9 cellular contexts compared by ENCODE assay signal in the genomic region with DNA sequence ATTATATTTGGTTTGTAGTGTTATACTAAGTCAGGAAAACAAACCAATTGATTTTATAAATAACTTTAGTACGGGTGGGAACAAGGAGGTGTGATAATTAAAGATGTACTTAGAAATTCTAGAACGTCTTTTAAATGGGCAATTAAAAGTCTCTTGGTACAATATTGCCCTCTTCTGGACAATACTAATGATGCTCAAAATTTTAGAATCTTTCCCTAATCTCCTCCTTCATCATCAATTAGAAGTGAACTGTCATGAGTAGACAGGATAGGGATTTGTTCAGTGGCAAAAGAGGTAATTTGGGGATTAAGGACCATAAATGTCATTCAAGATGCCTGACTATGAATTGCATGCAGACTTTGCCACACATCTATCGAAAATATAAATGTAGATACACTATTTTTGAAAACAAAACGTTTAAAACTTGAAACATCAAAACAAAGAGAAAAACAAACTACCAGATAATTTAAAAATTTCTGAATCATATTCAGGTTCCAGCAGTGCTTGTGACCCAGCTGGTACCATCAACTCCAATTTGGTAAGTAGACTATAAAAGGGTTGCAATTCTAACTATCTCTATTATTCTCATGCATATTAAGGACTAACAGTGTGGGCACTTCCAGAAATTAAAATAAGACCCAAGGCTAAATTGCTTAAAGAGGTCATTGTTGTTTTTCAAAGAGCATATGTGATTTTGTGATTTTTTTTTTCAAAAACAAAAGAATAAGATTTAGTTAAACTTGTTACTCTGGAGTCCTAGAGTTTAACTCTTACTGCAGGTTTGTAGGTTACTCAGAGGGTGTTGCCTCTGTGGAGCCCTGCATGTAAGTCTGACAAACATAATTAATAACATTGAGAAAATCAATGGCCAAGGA.
DNase-seq lines count a peak whose midpoint lies in the region; ATAC-seq and TF ChIP-seq lines count a peak whose summit lies in the region.
"Had no signal": no experiment of that assay in that cellular context is flagged by ENCODE, and none has a peak within 500 bp of the region (broad histone marks: within the 10 kb centered on the region; RNA-seq: fewer than 3 reads in every experiment).

No MANE protein-coding gene starts in this region.

- no peak overlapping the region for H3K4me3 ChIP-seq in AG09309 (ENCODE audit: control insufficient read depth, low read depth, low read length)

- ATAC-seq in GM21576 (IDR thresholded peaks at IDR 0.05; ENCODE audit: unreplicated experiment), result no peak

- H3K27ac ChIP-seq in substantia nigra (ENCODE audit: low read depth, low read length, poor library complexity, severe bottlenecking), result no peak overlapping the region

- TF ChIP-seq CTCF in AG09309 (IDR thresholded peaks at IDR 0.05; ENCODE audit: control insufficient read depth, insufficient read depth, low read depth, low read length, missing control alignments) (peak; percentile 41), endothelial cell (IDR thresholded peaks at IDR 0.05; ENCODE audit: unreplicated experiment) (peak; percentile 67)

- peaks cover 5% of the 10 kb centered on the region for H3K4me1 Mint-ChIP-seq in endothelial cell (ENCODE audit: unreplicated experiment)
- H3K4me1 Mint-ChIP-seq in activated naive CD8-positive, alpha-beta T cell treated with anti-CD3 and anti-CD28 coated beads for 36 hours, result peaks cover 25% of the 10 kb centered on the region

- H3K27me3 Mint-ChIP-seq in endothelial cell (ENCODE audit: unreplicated experiment), result no peaks in the 10 kb centered on the region
- no peaks in the 10 kb centered on the region for H3K27me3 Mint-ChIP-seq in activated naive CD8-positive, alpha-beta T cell treated with anti-CD3 and anti-CD28 coated beads for 36 hours
- H3K27me3 Mint-ChIP-seq: stimulated activated naive CD8-positive, alpha-beta T cell treated with anti-CD3 and anti-CD28 coated beads, Interleukin-15, Interleukin-2, amounts not matched to agents 100 ng/mL and 50 ng/mL, for 24 hours had no signal

- no peaks in the 10 kb centered on the region for H3K36me3 Mint-ChIP-seq in endothelial cell (ENCODE audit: low read depth, unreplicated experiment)
- H3K36me3 Mint-ChIP-seq in activated naive CD8-positive, alpha-beta T cell treated with anti-CD3 and anti-CD28 coated beads for 36 hours, result no peaks in the 10 kb centered on the region

- H3K27ac Mint-ChIP-seq in endothelial cell (ENCODE audit: unreplicated experiment), result no peak overlapping the region
- H3K27ac Mint-ChIP-seq in activated naive CD8-positive, alpha-beta T cell treated with anti-CD3 and anti-CD28 coated beads for 36 hours, result no peak overlapping the region
- H3K27ac Mint-ChIP-seq: stimulated activated naive CD8-positive, alpha-beta T cell treated with anti-CD3 and anti-CD28 coated beads, Interleukin-15, Interleukin-2, amounts not matched to agents 100 ng/mL and 50 ng/mL, for 24 hours had no signal

- no peak overlapping the region for H3K4me3 Mint-ChIP-seq in endothelial cell (ENCODE audit: unreplicated experiment)
- no peak overlapping the region for H3K4me3 Mint-ChIP-seq in activated naive CD8-positive, alpha-beta T cell treated with anti-CD3 and anti-CD28 coated beads for 36 hours
- H3K4me3 Mint-ChIP-seq: stimulated activated naive CD8-positive, alpha-beta T cell treated with anti-CD3 and anti-CD28 coated beads, Interleukin-15, Interleukin-2, amounts not matched to agents 100 ng/mL and 50 ng/mL, for 24 hours had no signal

- DNase-seq in AG09309 (ENCODE audit: low read depth), result no peak
- DNase-seq in HCEC 1CT, result peak; percentile 30
- DNase-seq in NOMO-1 treated with dmso at 0.1 percent for 144 hours (lab: John Stamatoyannopoulos, UW; ENCODE audit: unreplicated experiment), result peak; percentile 13
- DNase-seq in endothelial cell (ENCODE audit: low spot score), result no peak
- DNase-seq in pons (ENCODE audit: low spot score), result peak; percentile 35
- no peak for DNase-seq in substantia nigra (lab: John Stamatoyannopoulos, UW)
- no peak for DNase-seq in activated naive CD8-positive, alpha-beta T cell treated with anti-CD3 and anti-CD28 coated beads for 36 hours

- H3K9me3 Mint-ChIP-seq in endothelial cell (ENCODE audit: unreplicated experiment), result no peaks in the 10 kb centered on the region
- H3K9me3 Mint-ChIP-seq in activated naive CD8-positive, alpha-beta T cell treated with anti-CD3 and anti-CD28 coated beads for 36 hours, result no peaks in the 10 kb centered on the region
- H3K9me3 Mint-ChIP-seq: stimulated activated naive CD8-positive, alpha-beta T cell treated with anti-CD3 and anti-CD28 coated beads, Interleukin-15, Interleukin-2, amounts not matched to agents 100 ng/mL and 50 ng/mL, for 24 hours had no signal

Comparison
In these comparisons a context has a peak if more than half of its experiments do, and no peak if none do; other contexts are left out.
1. DNase-seq: peak in HCEC 1CT (single experiment), NOMO-1 treated with dmso at 0.1 percent for 144 hours (single experiment) and pons (single experiment); none in AG09309 (single experiment), endothelial cell (single experiment), substantia nigra (0 of 49) and activated naive CD8-positive, alpha-beta T cell treated with anti-CD3 and anti-CD28 coated beads for 36 hours (single experiment).